ENCODE assay signal across 39 cellular contexts in the genomic region with DNA sequence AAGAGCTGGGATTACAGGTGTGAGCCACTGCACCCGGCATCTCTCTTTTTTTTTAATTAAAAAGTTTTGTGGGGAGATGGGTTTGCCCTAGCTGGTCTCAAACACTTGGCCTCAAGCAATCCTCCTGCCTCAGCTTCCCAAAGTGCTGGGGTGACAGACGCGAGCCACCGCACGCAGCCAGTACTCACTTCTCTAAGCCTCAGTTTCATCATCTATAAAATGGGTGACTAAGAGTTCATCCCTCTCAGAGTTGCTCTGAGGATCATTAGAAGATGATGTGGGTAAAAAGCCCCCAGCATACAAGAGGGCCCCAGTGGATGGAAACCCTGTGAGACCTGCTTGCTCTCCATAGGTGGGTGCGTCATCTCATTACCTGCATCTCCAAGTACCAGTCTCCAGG. TPM values are rescaled to one million over a fixed set of nuclear protein-coding genes. Genes with fewer than 3 reads are reported as not detected.
"Had no signal": no experiment of that assay in that cellular context is flagged by ENCODE, and none has a peak within 500 bp of the region (broad histone marks: within the 10 kb centered on the region; RNA-seq: fewer than 3 reads in every experiment).

No MANE protein-coding gene starts in this region.

- H3K36me3 ChIP-seq: cardiac muscle cell had no signal

- H3K9me3 Mint-ChIP-seq: activated B cell treated with CpG ODN at 0.5 μM for 24 hours; activated CD4-positive, alpha-beta memory T cell treated with anti-CD3 and anti-CD28 coated beads for 36 hours; activated CD8-positive, alpha-beta T cell treated with anti-CD3 and anti-CD28 coated beads for 36 hours; activated naive CD4-positive, alpha-beta T cell treated with anti-CD3 and anti-CD28 coated beads, Interleukin-2, amount 10 ng/mL, durations not matched to agents 7 days and 5 days; activated naive CD4-positive, alpha-beta T cell treated with anti-CD3 and anti-CD28 coated beads, Interleukin-2, amount 50 U/mL, for 24 hours; activated naive CD8-positive, alpha-beta T cell treated with anti-CD3 and anti-CD28 coated beads, Interleukin-2, amount 10 ng/mL, durations not matched to agents 7 days and 5 days; activated naive CD8-positive, alpha-beta T cell treated with anti-CD3 and anti-CD28 coated beads, Interleukin-2, amount 50 U/mL, for 24 hours; activated T-helper 2 cell treated with anti-CD3 and anti-CD28 coated beads, Interferon-gamma antibody, Interleukin-2, Interleukin-4, amounts not matched to agents 10 μg/mL and 5 μg/mL and 100 μg/mL, durations not matched to agents 14 hours and 24 hours and 36 hours; central memory CD8-positive, alpha-beta T cell; T-helper 1 cell treated with Interleukin-12 subunit alpha and Interleukin-12 subunit beta and Interleukin-4 antibody, amounts not matched to agents 30 μg/mL and 1 μg/mL, for 36 hours; T-helper 2 cell treated with Interferon-gamma antibody and Interleukin-4, amounts not matched to agents 5 μg/mL and 100 μg/mL, for 36 hours had no signal

- H3K27me3 Mint-ChIP-seq: activated B cell treated with CpG ODN at 0.5 μM for 24 hours; activated CD4-positive, alpha-beta memory T cell treated with anti-CD3 and anti-CD28 coated beads for 36 hours; activated CD4-positive, alpha-beta T cell treated with anti-CD3 and anti-CD28 coated beads, Interleukin-2, amount 10 ng/mL, durations not matched to agents 24 days and 14 days; activated CD8-positive, alpha-beta T cell treated with anti-CD3 and anti-CD28 coated beads for 36 hours; activated naive CD4-positive, alpha-beta T cell treated with anti-CD3 and anti-CD28 coated beads, Interleukin-2, amount 50 U/mL, for 24 hours; activated naive CD8-positive, alpha-beta T cell; activated naive CD8-positive, alpha-beta T cell treated with anti-CD3 and anti-CD28 coated beads, Interleukin-2, amount 10 ng/mL, durations not matched to agents 7 days and 5 days; activated naive CD8-positive, alpha-beta T cell treated with anti-CD3 and anti-CD28 coated beads, Interleukin-2, amount 50 U/mL, for 24 hours; brain; central memory CD8-positive, alpha-beta T cell had no signal

- H3K4me3 Mint-ChIP-seq: activated B cell treated with CpG ODN at 0.5 μM for 24 hours; activated CD4-positive, alpha-beta memory T cell treated with anti-CD3 and anti-CD28 coated beads for 36 hours; activated CD4-positive, alpha-beta T cell treated with anti-CD3 and anti-CD28 coated beads, Interleukin-2, amount 10 ng/mL, durations not matched to agents 24 days and 14 days; activated CD8-positive, alpha-beta T cell treated with anti-CD3 and anti-CD28 coated beads for 36 hours; activated naive CD4-positive, alpha-beta T cell treated with anti-CD3 and anti-CD28 coated beads, Interleukin-2, amount 10 ng/mL, durations not matched to agents 7 days and 5 days; activated naive CD4-positive, alpha-beta T cell treated with anti-CD3 and anti-CD28 coated beads, Interleukin-2, amount 50 U/mL, for 24 hours; activated naive CD8-positive, alpha-beta T cell; activated naive CD8-positive, alpha-beta T cell treated with anti-CD3 and anti-CD28 coated beads, Interleukin-2, amount 10 ng/mL, durations not matched to agents 7 days and 5 days; activated naive CD8-positive, alpha-beta T cell treated with anti-CD3 and anti-CD28 coated beads, Interleukin-2, amount 50 U/mL, for 24 hours; brain; central memory CD8-positive, alpha-beta T cell; T-helper 1 cell treated with Interleukin-12 subunit alpha and Interleukin-12 subunit beta and Interleukin-4 antibody, amounts not matched to agents 30 μg/mL and 1 μg/mL, for 36 hours; T-helper 2 cell treated with Interferon-gamma antibody and Interleukin-4, amounts not matched to agents 5 μg/mL and 100 μg/mL, for 36 hours had no signal

- H3K27me3 ChIP-seq: ascending aorta, cardiac muscle cell had no signal

- DNase-seq: activated B cell treated with CpG ODN at 0.5 μM for 24 hours; activated CD4-positive, alpha-beta memory T cell treated with anti-CD3 and anti-CD28 coated beads for 36 hours; activated CD4-positive, alpha-beta T cell treated with anti-CD3 and anti-CD28 coated beads for 4 hours; activated CD4-positive, alpha-beta T cell treated with anti-CD3 and anti-CD28 coated beads, Interleukin-2, amount 10 ng/mL, durations not matched to agents 24 days and 14 days; activated CD4-positive, alpha-beta T cell treated with anti-CD3 and anti-CD28 coated beads, Interleukin-2, amount 50 U/mL, for 1 hour; activated CD4-positive, alpha-beta T cell treated with anti-CD3 and anti-CD28 coated beads, Interleukin-2, amount 50 U/mL, for 4 hours; activated CD4-positive, CD25-positive, alpha-beta regulatory T cell treated with anti-CD3 and anti-CD28 coated beads, Interleukin-2, amount 50 U/mL, for 72 hours; activated CD8-positive, alpha-beta memory T cell treated with anti-CD3 and anti-CD28 coated beads, Interleukin-2, amount 50 U/mL, for 4 hours; activated CD8-positive, alpha-beta T cell treated with anti-CD3 and anti-CD28 coated beads for 36 hours; activated effector memory CD4-positive, alpha-beta T cell treated with Interleukin-2 at 50 U/mL for 16 hours; activated gamma-delta T cell; activated naive CD4-positive, alpha-beta T cell treated with anti-CD3 and anti-CD28 coated beads, Interleukin-2, amount 10 ng/mL, durations not matched to agents 7 days and 5 days; activated naive CD4-positive, alpha-beta T cell treated with Interleukin-2 at 50 U/mL for 16 hours; activated naive CD8-positive, alpha-beta T cell treated with anti-CD3 and anti-CD28 coated beads, Interleukin-2, amount 10 ng/mL, durations not matched to agents 7 days and 5 days; activated naive CD8-positive, alpha-beta T cell treated with anti-CD3 and anti-CD28 coated beads, Interleukin-2, amount 50 U/mL, for 24 hours; activated T-cell treated with anti-CD3 and anti-CD28 coated beads for 4 hours; activated T-cell treated with anti-CD3 and anti-CD28 coated beads, Interleukin-2, amount 50 U/mL, for 1 hour; activated T-cell treated with anti-CD3 and anti-CD28 coated beads, Interleukin-2, amount 50 U/mL, for 48 hours; amygdala; anterior cingulate cortex; cerebellar nuclear complex; T-helper 1 cell; T-helper 2 cell; T-helper 9 cell had no signal

- H3K27ac ChIP-seq: ascending aorta, cardiac muscle cell, VCaP had no signal

- H3K9me3 ChIP-seq: ascending aorta had no signal

- H3K27ac Mint-ChIP-seq: activated B cell treated with CpG ODN at 0.5 μM for 24 hours; activated CD4-positive, alpha-beta memory T cell treated with anti-CD3 and anti-CD28 coated beads for 36 hours; activated CD4-positive, alpha-beta T cell treated with anti-CD3 and anti-CD28 coated beads, Interleukin-2, amount 10 ng/mL, durations not matched to agents 24 days and 14 days; activated CD8-positive, alpha-beta T cell treated with anti-CD3 and anti-CD28 coated beads for 36 hours; activated naive CD4-positive, alpha-beta T cell treated with anti-CD3 and anti-CD28 coated beads, Interleukin-2, amount 10 ng/mL, durations not matched to agents 7 days and 5 days; activated naive CD4-positive, alpha-beta T cell treated with anti-CD3 and anti-CD28 coated beads, Interleukin-2, amount 50 U/mL, for 24 hours; activated naive CD8-positive, alpha-beta T cell; activated naive CD8-positive, alpha-beta T cell treated with anti-CD3 and anti-CD28 coated beads, Interleukin-2, amount 10 ng/mL, durations not matched to agents 7 days and 5 days; activated naive CD8-positive, alpha-beta T cell treated with anti-CD3 and anti-CD28 coated beads, Interleukin-2, amount 50 U/mL, for 24 hours; activated T-helper 2 cell treated with anti-CD3 and anti-CD28 coated beads, Interferon-gamma antibody, Interleukin-2, Interleukin-4, amounts not matched to agents 10 μg/mL and 5 μg/mL and 100 μg/mL, durations not matched to agents 14 hours and 24 hours and 36 hours; brain; T-helper 1 cell treated with Interleukin-12 subunit alpha and Interleukin-12 subunit beta and Interleukin-4 antibody, amounts not matched to agents 30 μg/mL and 1 μg/mL, for 36 hours; T-helper 2 cell treated with Interferon-gamma antibody and Interleukin-4, amounts not matched to agents 5 μg/mL and 100 μg/mL, for 36 hours had no signal

- H3K36me3 Mint-ChIP-seq: activated CD4-positive, alpha-beta memory T cell treated with anti-CD3 and anti-CD28 coated beads for 36 hours; activated naive CD4-positive, alpha-beta T cell treated with anti-CD3 and anti-CD28 coated beads, Interleukin-2, amount 50 U/mL, for 24 hours; activated naive CD8-positive, alpha-beta T cell treated with anti-CD3 and anti-CD28 coated beads, Interleukin-2, amount 10 ng/mL, durations not matched to agents 7 days and 5 days had no signal

- FAIRE-seq: bronchial epithelial cell, TTC549 had no signal

- H3K4me3 ChIP-seq: ascending aorta, cardiac muscle cell had no signal

- ATAC-seq: activated CD8-positive, alpha-beta T cell treated with anti-CD3 and anti-CD28 coated beads for 36 hours; activated naive CD8-positive, alpha-beta T cell treated with anti-CD3 and anti-CD28 coated beads, Interleukin-2, amount 50 U/mL, for 24 hours had no signal

- H3K4me1 ChIP-seq: ascending aorta had no signal

- H3K4me1 Mint-ChIP-seq: activated B cell treated with CpG ODN at 0.5 μM for 24 hours, brain had no signal

RNA-seq across cellular contexts. Expression of a gene that starts 2.5 kb away (rescaled TPM):
- total RNA-seq: activated B cell treated with CpG ODN at 0.5 μM for 24 hours; activated CD4-positive, alpha-beta memory T cell treated with anti-CD3 and anti-CD28 coated beads for 36 hours; activated CD4-positive, alpha-beta T cell treated with anti-CD3 and anti-CD28 coated beads, Interleukin-2, amount 10 ng/mL, durations not matched to agents 24 days and 14 days; activated CD8-positive, alpha-beta memory T cell treated with anti-CD3 and anti-CD28 coated beads for 36 hours; activated CD8-positive, alpha-beta T cell treated with anti-CD3 and anti-CD28 coated beads for 36 hours; activated naive CD8-positive, alpha-beta T cell treated with anti-CD3 and anti-CD28 coated beads, Interleukin-2, amount 10 ng/mL, durations not matched to agents 7 days and 5 days; activated T-helper 2 cell treated with anti-CD3 and anti-CD28 coated beads, Interferon-gamma antibody, Interleukin-2, Interleukin-4, amounts not matched to agents 10 μg/mL and 5 μg/mL and 100 μg/mL, durations not matched to agents 14 hours and 24 hours and 36 hours; ascending aorta; cardiac muscle cell; chondrocyte had no signal
- polyA plus RNA-seq: adipose tissue had no signal

RNA-seq across cellular contexts. Expression of a gene that starts 10.6 kb away (rescaled TPM):
- total RNA-seq: ascending aorta had no signal

RNA-seq across cellular contexts. Expression of a gene that starts 16.2 kb away (rescaled TPM):
- total RNA-seq: activated B cell treated with CpG ODN at 0.5 μM for 24 hours; activated CD4-positive, alpha-beta memory T cell treated with anti-CD3 and anti-CD28 coated beads for 36 hours; activated CD4-positive, alpha-beta T cell treated with anti-CD3 and anti-CD28 coated beads, Interleukin-2, amount 10 ng/mL, durations not matched to agents 24 days and 14 days; activated CD8-positive, alpha-beta memory T cell treated with anti-CD3 and anti-CD28 coated beads for 36 hours; activated CD8-positive, alpha-beta T cell treated with anti-CD3 and anti-CD28 coated beads for 36 hours; activated naive CD8-positive, alpha-beta T cell treated with anti-CD3 and anti-CD28 coated beads, Interleukin-2, amount 10 ng/mL, durations not matched to agents 7 days and 5 days; activated T-helper 2 cell treated with anti-CD3 and anti-CD28 coated beads, Interferon-gamma antibody, Interleukin-2, Interleukin-4, amounts not matched to agents 10 μg/mL and 5 μg/mL and 100 μg/mL, durations not matched to agents 14 hours and 24 hours and 36 hours; ascending aorta; bronchial epithelial cell; cardiac muscle cell; chondrocyte had no signal

RNA-seq across cellular contexts. Expression of a gene that starts 19.1 kb away (rescaled TPM):
- total RNA-seq: activated B cell treated with CpG ODN at 0.5 μM for 24 hours; activated CD4-positive, alpha-beta memory T cell treated with anti-CD3 and anti-CD28 coated beads for 36 hours; activated CD4-positive, alpha-beta T cell treated with anti-CD3 and anti-CD28 coated beads, Interleukin-2, amount 10 ng/mL, durations not matched to agents 24 days and 14 days; activated CD8-positive, alpha-beta memory T cell treated with anti-CD3 and anti-CD28 coated beads for 36 hours; activated CD8-positive, alpha-beta T cell treated with anti-CD3 and anti-CD28 coated beads for 36 hours; activated naive CD8-positive, alpha-beta T cell treated with anti-CD3 and anti-CD28 coated beads, Interleukin-2, amount 10 ng/mL, durations not matched to agents 7 days and 5 days; activated T-helper 2 cell treated with anti-CD3 and anti-CD28 coated beads, Interferon-gamma antibody, Interleukin-2, Interleukin-4, amounts not matched to agents 10 μg/mL and 5 μg/mL and 100 μg/mL, durations not matched to agents 14 hours and 24 hours and 36 hours; ascending aorta; bronchial epithelial cell; cardiac muscle cell; chondrocyte had no signal
- polyA plus RNA-seq: adipose tissue, cardiac muscle cell had no signal
